In the genomic region with DNA sequence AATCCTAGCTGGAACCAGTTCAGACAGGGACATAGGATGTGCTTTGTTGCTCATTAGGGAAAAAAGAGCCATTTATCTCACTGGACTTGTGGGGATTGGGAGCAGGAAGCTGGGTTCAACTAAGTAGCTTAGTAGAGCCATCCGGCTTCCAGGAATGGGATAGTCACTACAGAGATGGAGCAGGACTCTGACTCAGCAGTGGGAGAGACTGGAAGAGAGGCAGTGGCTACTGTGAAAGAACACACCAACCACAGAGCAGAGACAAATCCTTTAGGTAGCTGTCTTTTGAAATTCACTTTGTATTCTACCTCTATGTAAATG, we compare ENCODE assay signal across 9 cellular contexts.
DNase-seq lines count a peak whose midpoint lies in the region; ATAC-seq and TF ChIP-seq lines count a peak whose summit lies in the region.
"Had no signal": no experiment of that assay in that cellular context is flagged by ENCODE, and none has a peak within 500 bp of the region (broad histone marks: within the 10 kb centered on the region; RNA-seq: fewer than 3 reads in every experiment).

No MANE protein-coding gene starts in this region.

- H3K9me3 ChIP-seq in gastrocnemius medialis: no peaks in the 10 kb centered on the region

- ATAC-seq in gastrocnemius medialis: peak; percentile 64 to 67
- no peak for ATAC-seq in HG02623 (IDR thresholded peaks at IDR 0.05; ENCODE audit: unreplicated experiment)
- ATAC-seq: activated CD8-positive, alpha-beta T cell treated with anti-CD3 and anti-CD28 coated beads, Interleukin-2, amount 10 ng/mL, durations not matched to agents 7 days and 5 days; natural killer cell had no signal

- no peaks in the 10 kb centered on the region for H3K36me3 Mint-ChIP-seq in HFFc6 (ENCODE audit: low read depth)
- H3K36me3 Mint-ChIP-seq: natural killer cell had no signal

- H3K27ac Mint-ChIP-seq in HFFc6: peak overlapping the region; percentile 70; the same call in 1 of the 2 replicates
- H3K27ac Mint-ChIP-seq: activated CD8-positive, alpha-beta T cell treated with anti-CD3 and anti-CD28 coated beads, Interleukin-2, amount 10 ng/mL, durations not matched to agents 7 days and 5 days; natural killer cell had no signal

- no peak overlapping the region; the same call in 1 of the 2 replicates for H3K4me3 Mint-ChIP-seq in HFFc6
- H3K4me3 Mint-ChIP-seq: activated CD8-positive, alpha-beta T cell treated with anti-CD3 and anti-CD28 coated beads, Interleukin-2, amount 10 ng/mL, durations not matched to agents 7 days and 5 days; natural killer cell had no signal

- H3K4me1 ChIP-seq in gastrocnemius medialis: peaks cover 26 to 60% of the 10 kb centered on the region in 2 donors

- TF ChIP-seq CTCF in HFFc6 (IDR thresholded peaks at IDR 0.05) (no peak), astrocyte of the spinal cord (IDR thresholded peaks at IDR 0.05; ENCODE audit: low read depth, low read length) (no peak), gastrocnemius medialis (IDR thresholded peaks at IDR 0.05 in 4 of 5, conservative IDR thresholded peaks at IDR 0.05 in 1 of 5) (no peak)

- DNase-seq in HFFc6: peak; percentile 50
- DNase-seq in astrocyte of the spinal cord (ENCODE audit: low read depth, low spot score): peak; percentile 42
- DNase-seq in iPS DF 19.7 (ENCODE audit: low read depth, low spot score): peak; percentile 75
- peak; percentile 29 to 30 for DNase-seq in gastrocnemius medialis
- DNase-seq in NAMALWA (ENCODE audit: low spot score): no peak
- DNase-seq in NCI-H146 treated with DMSO at 0.1 percent for 48 hours (lab: John Stamatoyannopoulos, UW; ENCODE audit: unreplicated experiment): no peak
- DNase-seq: activated CD8-positive, alpha-beta T cell treated with anti-CD3 and anti-CD28 coated beads, Interleukin-2, amount 10 ng/mL, durations not matched to agents 7 days and 5 days; natural killer cell had no signal

- TF ChIP-seq POLR2A in gastrocnemius medialis (IDR thresholded peaks at IDR 0.05): no peak

- H3K27me3 Mint-ChIP-seq in HFFc6 (ENCODE audit: insufficient read depth): peaks cover 1% of the 10 kb centered on the region; the same call in 1 of the 2 replicates

- H3K4me1 Mint-ChIP-seq in HFFc6 (ENCODE audit: low read depth): peaks cover 57% of the 10 kb centered on the region
- H3K4me1 Mint-ChIP-seq: natural killer cell had no signal

- peak overlapping the region; percentile 19 to 85 (median 70) for H3K27ac ChIP-seq in gastrocnemius medialis

- H3K36me3 ChIP-seq in gastrocnemius medialis: no peaks in the 10 kb centered on the region

- H3K4me3 ChIP-seq in astrocyte of the spinal cord (ENCODE audit: low read depth, low read length) (no peak overlapping the region), gastrocnemius medialis (no peak overlapping the region)

- intact Hi-C loops in gastrocnemius medialis (cut with DNase I; ENCODE audit: low total_unique reads): loop anchor here (5.0 to 10.0 kb wide), 3 partner anchors 141 to 1119 kb away; no protein-coding TSS in a partner anchor

- H3K9me3 Mint-ChIP-seq in HFFc6: no peaks in the 10 kb centered on the region
- H3K9me3 Mint-ChIP-seq: natural killer cell had no signal

- H3K27me3 ChIP-seq in gastrocnemius medialis: no peaks in the 10 kb centered on the region

- in situ Hi-C loops in astrocyte of the spinal cord (cut with HindIII; ENCODE audit: low sequenced_read_pairs): no loop called here
- in situ Hi-C loops in gastrocnemius medialis (cut with MboI; ENCODE audit: low sequenced_read_pairs in 4 of 4): loop anchor here (10.0 to 25.0 kb wide), 5 partner anchors 251 to 1226 kb away; no protein-coding TSS in a partner anchor

Comparison
In these comparisons a context has a peak if more than half of its experiments do, and no peak if none do; other contexts are left out.
1. DNase-seq: peak in HFFc6 (single experiment), astrocyte of the spinal cord (single experiment), iPS DF 19.7 (single experiment) and gastrocnemius medialis (2 of 2); none in NAMALWA (single experiment) and NCI-H146 treated with DMSO at 0.1 percent for 48 hours (single experiment).